In genomic region chr14:50607181-50607580, GRCh38 we compare ENCODE assay signal across 17 cellular contexts. TPM values are rescaled to one million over a fixed set of nuclear protein-coding genes. Genes with fewer than 3 reads are reported as not detected.
DNase-seq lines count a peak whose midpoint lies in the region; ATAC-seq and TF ChIP-seq lines count a peak whose summit lies in the region.
"Had no signal": no experiment of that assay in that cellular context is flagged by ENCODE, and none has a peak within 500 bp of the region (broad histone marks: within the 10 kb centered on the region; RNA-seq: fewer than 3 reads in every experiment).

No MANE protein-coding gene starts in this region.

- H3K27me3 Mint-ChIP-seq in activated CD8-positive, alpha-beta T cell treated with anti-CD3 and anti-CD28 coated beads for 36 hours, result no peaks in the 10 kb centered on the region
- peaks cover 13% of the 10 kb centered on the region for H3K27me3 Mint-ChIP-seq in activated CD8-positive, alpha-beta T cell treated with anti-CD3 and anti-CD28 coated beads, Interleukin-2, amount 10 ng/mL, durations not matched to agents 7 days and 5 days (ENCODE audit: low read depth)
- peaks cover 14% of the 10 kb centered on the region for H3K27me3 Mint-ChIP-seq in T-helper 2 cell treated with Interferon-gamma antibody and Interleukin-4, amounts not matched to agents 5 μg/mL and 100 μg/mL, for 36 hours (ENCODE audit: low read depth)

- H3K36me3 ChIP-seq in esophagus squamous epithelium, result no peaks in the 10 kb centered on the region
- H3K36me3 ChIP-seq: vagina had no signal

- no peaks in the 10 kb centered on the region for H3K36me3 Mint-ChIP-seq in activated CD8-positive, alpha-beta T cell treated with anti-CD3 and anti-CD28 coated beads for 36 hours (ENCODE audit: low read depth)
- H3K36me3 Mint-ChIP-seq in activated CD8-positive, alpha-beta T cell treated with anti-CD3 and anti-CD28 coated beads, Interleukin-2, amount 10 ng/mL, durations not matched to agents 7 days and 5 days (ENCODE audit: low read depth), result no peaks in the 10 kb centered on the region
- H3K36me3 Mint-ChIP-seq in T-helper 2 cell treated with Interferon-gamma antibody and Interleukin-4, amounts not matched to agents 5 μg/mL and 100 μg/mL, for 36 hours (ENCODE audit: low read depth), result no peaks in the 10 kb centered on the region
- H3K36me3 Mint-ChIP-seq: naive thymus-derived CD4-positive, alpha-beta T cell had no signal

- H3K9me3 Mint-ChIP-seq in activated CD8-positive, alpha-beta T cell treated with anti-CD3 and anti-CD28 coated beads for 36 hours, result no peaks in the 10 kb centered on the region
- H3K9me3 Mint-ChIP-seq in activated CD8-positive, alpha-beta T cell treated with anti-CD3 and anti-CD28 coated beads, Interleukin-2, amount 10 ng/mL, durations not matched to agents 7 days and 5 days (ENCODE audit: insufficient read depth), result no peaks in the 10 kb centered on the region
- no peaks in the 10 kb centered on the region for H3K9me3 Mint-ChIP-seq in T-helper 2 cell treated with Interferon-gamma antibody and Interleukin-4, amounts not matched to agents 5 μg/mL and 100 μg/mL, for 36 hours
- H3K9me3 Mint-ChIP-seq: endodermal cell; naive thymus-derived CD4-positive, alpha-beta T cell had no signal

- no peaks in the 10 kb centered on the region for H3K27me3 ChIP-seq in esophagus squamous epithelium
- H3K27me3 ChIP-seq: hepatocyte, vagina had no signal

- no peak overlapping the region for H3K4me3 Mint-ChIP-seq in activated CD8-positive, alpha-beta T cell treated with anti-CD3 and anti-CD28 coated beads for 36 hours
- H3K4me3 Mint-ChIP-seq in activated CD8-positive, alpha-beta T cell treated with anti-CD3 and anti-CD28 coated beads, Interleukin-2, amount 10 ng/mL, durations not matched to agents 7 days and 5 days, result no peak overlapping the region
- no peak overlapping the region for H3K4me3 Mint-ChIP-seq in T-helper 2 cell treated with Interferon-gamma antibody and Interleukin-4, amounts not matched to agents 5 μg/mL and 100 μg/mL, for 36 hours
- H3K4me3 Mint-ChIP-seq: endodermal cell; naive thymus-derived CD4-positive, alpha-beta T cell had no signal

- DNase-seq in activated CD8-positive, alpha-beta T cell treated with anti-CD3 and anti-CD28 coated beads for 36 hours, result peak; percentile 82
- DNase-seq in activated CD8-positive, alpha-beta T cell treated with anti-CD3 and anti-CD28 coated beads, Interleukin-2, amount 10 ng/mL, durations not matched to agents 7 days and 5 days, result no peak
- peak; percentile 70 for DNase-seq in T-helper 2 cell treated with Interferon-gamma antibody and Interleukin-4, amounts not matched to agents 5 μg/mL and 100 μg/mL, for 36 hours (ENCODE audit: low spot score)
- DNase-seq in fibroblast of the conjunctiva (ENCODE audit: low read depth), result peak; percentile 44
- peak; percentile 5 for DNase-seq in stimulated activated CD8-positive, alpha-beta memory T cell treated with anti-CD3 and anti-CD28 coated beads, Interleukin-12 subunit alpha, Interleukin-12 subunit beta, amount 100 ng/mL, for 24 hours (ENCODE audit: extremely low read depth)
- no peak for DNase-seq in ecto neural progenitor cell (ENCODE audit: low spot score)
- DNase-seq in esophagus squamous epithelium (lab: John Stamatoyannopoulos, UW), result no peak
- no peak for DNase-seq in T-helper 1 cell
- DNase-seq: endodermal cell, NCI-H1105, NCI-H446 treated with DMSO at 0.1 percent for 48 hours, right cardiac atrium had no signal

- no peak for TF ChIP-seq POLR2A in esophagus squamous epithelium (IDR thresholded peaks at IDR 0.05)

- no peaks in the 10 kb centered on the region for H3K9me3 ChIP-seq in esophagus squamous epithelium
- H3K9me3 ChIP-seq: vagina had no signal

- no peaks in the 10 kb centered on the region for H3K4me1 ChIP-seq in esophagus squamous epithelium
- H3K4me1 ChIP-seq: vagina had no signal

- 75 to 76% methylated on average over 3 of the region's 3 CpGs for WGBS in esophagus squamous epithelium, 2 donors

- intact Hi-C loops in activated CD8-positive, alpha-beta T cell treated with anti-CD3 and anti-CD28 coated beads for 36 hours (cut with micrococcal nuclease), result no loop called here
- intact Hi-C loops in esophagus squamous epithelium (cut with DNase I), result no loop called here

- no peak for TF ChIP-seq CTCF in activated CD8-positive, alpha-beta T cell treated with anti-CD3 and anti-CD28 coated beads for 36 hours (IDR thresholded peaks at IDR 0.05)
- no peak for TF ChIP-seq CTCF in esophagus squamous epithelium (IDR thresholded peaks at IDR 0.05)

- H3K4me3 ChIP-seq in esophagus squamous epithelium, result no peak overlapping the region
- H3K4me3 ChIP-seq: hepatocyte, vagina had no signal

- POLR2A ChIA-PET in activated CD8-positive, alpha-beta T cell treated with anti-CD3 and anti-CD28 coated beads for 36 hours (lab: Charles Lee), result no interaction called here
- POLR2A ChIA-PET in activated CD8-positive, alpha-beta T cell treated with anti-CD3 and anti-CD28 coated beads, Interleukin-2, amount 10 ng/mL, durations not matched to agents 7 days and 5 days (lab: Charles Lee), result no interaction called here

- H3K27ac Mint-ChIP-seq in activated CD8-positive, alpha-beta T cell treated with anti-CD3 and anti-CD28 coated beads for 36 hours, result no peak overlapping the region
- H3K27ac Mint-ChIP-seq in activated CD8-positive, alpha-beta T cell treated with anti-CD3 and anti-CD28 coated beads, Interleukin-2, amount 10 ng/mL, durations not matched to agents 7 days and 5 days, result no peak overlapping the region
- H3K27ac Mint-ChIP-seq in T-helper 2 cell treated with Interferon-gamma antibody and Interleukin-4, amounts not matched to agents 5 μg/mL and 100 μg/mL, for 36 hours, result no peak overlapping the region
- H3K27ac Mint-ChIP-seq: endodermal cell; naive thymus-derived CD4-positive, alpha-beta T cell had no signal

- peaks cover 8% of the 10 kb centered on the region for H3K4me1 Mint-ChIP-seq in activated CD8-positive, alpha-beta T cell treated with anti-CD3 and anti-CD28 coated beads for 36 hours (ENCODE audit: low read depth)
- H3K4me1 Mint-ChIP-seq in activated CD8-positive, alpha-beta T cell treated with anti-CD3 and anti-CD28 coated beads, Interleukin-2, amount 10 ng/mL, durations not matched to agents 7 days and 5 days (ENCODE audit: low read depth), result no peaks in the 10 kb centered on the region
- H3K4me1 Mint-ChIP-seq in T-helper 2 cell treated with Interferon-gamma antibody and Interleukin-4, amounts not matched to agents 5 μg/mL and 100 μg/mL, for 36 hours (ENCODE audit: low read depth), result peaks cover 3% of the 10 kb centered on the region
- H3K4me1 Mint-ChIP-seq: endodermal cell had no signal

- CTCF ChIA-PET in activated CD8-positive, alpha-beta T cell treated with anti-CD3 and anti-CD28 coated beads for 36 hours (lab: Charles Lee), result interaction anchor here (0.6 to 1.7 kb wide), 5 partner anchors 9 to 253 kb away, joined by 3 to 6 read pairs (median 3); no protein-coding TSS in a partner anchor
- CTCF ChIA-PET in activated CD8-positive, alpha-beta T cell treated with anti-CD3 and anti-CD28 coated beads, Interleukin-2, amount 10 ng/mL, durations not matched to agents 7 days and 5 days (lab: Charles Lee), result interaction anchor here (1.0 to 1.5 kb wide), 4 partner anchors 10 to 170 kb away, joined by 3 to 4 read pairs (median 4); no protein-coding TSS in a partner anchor

- peak; percentile 80 for ATAC-seq in activated CD8-positive, alpha-beta T cell treated with anti-CD3 and anti-CD28 coated beads for 36 hours
- no peak for ATAC-seq in activated CD8-positive, alpha-beta T cell treated with anti-CD3 and anti-CD28 coated beads, Interleukin-2, amount 10 ng/mL, durations not matched to agents 7 days and 5 days
- ATAC-seq: left lobe of liver; naive thymus-derived CD4-positive, alpha-beta T cell; Panc1; right cardiac atrium had no signal

- no peak overlapping the region for H3K27ac ChIP-seq in esophagus squamous epithelium
- H3K27ac ChIP-seq: hepatocyte, vagina had no signal

RNA-seq across cellular contexts. Expression of gene ATL1, which starts 47.2 kb away (rescaled TPM):
- 1 to 10 TPM in 1 of 2 experiments, under 1 TPM in 1; 0.81 to 1.1 TPM for total RNA-seq in activated CD8-positive, alpha-beta T cell treated with anti-CD3 and anti-CD28 coated beads for 36 hours
- total RNA-seq in activated CD8-positive, alpha-beta T cell treated with anti-CD3 and anti-CD28 coated beads, Interleukin-2, amount 10 ng/mL, durations not matched to agents 7 days and 5 days, result 1 to 10 TPM; 1.4 to 1.5 TPM
- 1 to 10 TPM; 3.3 to 7.3 (median 6.0) TPM for total RNA-seq in esophagus squamous epithelium

Comparison
In these comparisons a context has a peak if more than half of its experiments do, and no peak if none do; other contexts are left out.
1. DNase-seq: peak in activated CD8-positive, alpha-beta T cell treated with anti-CD3 and anti-CD28 coated beads for 36 hours (single experiment), T-helper 2 cell treated with Interferon-gamma antibody and Interleukin-4, amounts not matched to agents 5 μg/mL and 100 μg/mL, for 36 hours (single experiment), fibroblast of the conjunctiva (single experiment) and stimulated activated CD8-positive, alpha-beta memory T cell treated with anti-CD3 and anti-CD28 coated beads, Interleukin-12 subunit alpha, Interleukin-12 subunit beta, amount 100 ng/mL, for 24 hours (single experiment); none in activated CD8-positive, alpha-beta T cell treated with anti-CD3 and anti-CD28 coated beads, Interleukin-2, amount 10 ng/mL, durations not matched to agents 7 days and 5 days (single experiment), ecto neural progenitor cell (single experiment), esophagus squamous epithelium (single experiment) and T-helper 1 cell (0 of 5).